In the genomic region with DNA sequence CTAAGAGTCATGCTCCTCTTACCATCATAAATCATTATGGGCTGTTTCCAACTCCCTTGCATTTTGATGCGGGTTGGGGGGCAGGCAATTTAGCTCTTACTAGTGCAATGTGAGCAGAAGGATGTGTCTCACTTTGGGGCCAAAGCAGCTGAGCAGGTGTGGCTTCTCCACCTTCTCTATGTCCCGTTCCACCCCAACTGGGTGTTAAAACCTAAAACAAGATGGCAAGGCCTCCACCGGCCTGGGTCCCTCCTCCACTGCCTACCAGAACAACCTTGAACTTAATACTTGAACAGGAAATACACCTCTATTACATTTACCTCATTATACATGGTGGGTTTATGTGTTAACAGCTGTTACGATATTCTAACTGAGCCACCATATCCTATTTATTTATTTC, we compare ENCODE assay signal across 1 cellular context.
TF ChIP-seq lines count a peak whose summit lies in the region.

No MANE protein-coding gene starts in this region.

TF ChIP-seq in HepG2, 621 proteins besides CTCF, POLR2A, EP300 and RAD21:
- TF ChIP-seq ZNF577 (CRISPR knock-in tag; IDR thresholded peaks at IDR 0.05; ENCODE audit: borderline replicate concordance, low read depth) = no peak
- no peak for TF ChIP-seq ZNF616 (CRISPR knock-in tag; IDR thresholded peaks at IDR 0.05; ENCODE audit: low read depth)
- TF ChIP-seq NAIF1 (CRISPR knock-in tag; IDR thresholded peaks at IDR 0.05; ENCODE audit: borderline replicate concordance) = no peak
- TF ChIP-seq SSRP1 (CRISPR knock-in tag; IDR thresholded peaks at IDR 0.05) = no peak
- TF ChIP-seq, protein P1, sequence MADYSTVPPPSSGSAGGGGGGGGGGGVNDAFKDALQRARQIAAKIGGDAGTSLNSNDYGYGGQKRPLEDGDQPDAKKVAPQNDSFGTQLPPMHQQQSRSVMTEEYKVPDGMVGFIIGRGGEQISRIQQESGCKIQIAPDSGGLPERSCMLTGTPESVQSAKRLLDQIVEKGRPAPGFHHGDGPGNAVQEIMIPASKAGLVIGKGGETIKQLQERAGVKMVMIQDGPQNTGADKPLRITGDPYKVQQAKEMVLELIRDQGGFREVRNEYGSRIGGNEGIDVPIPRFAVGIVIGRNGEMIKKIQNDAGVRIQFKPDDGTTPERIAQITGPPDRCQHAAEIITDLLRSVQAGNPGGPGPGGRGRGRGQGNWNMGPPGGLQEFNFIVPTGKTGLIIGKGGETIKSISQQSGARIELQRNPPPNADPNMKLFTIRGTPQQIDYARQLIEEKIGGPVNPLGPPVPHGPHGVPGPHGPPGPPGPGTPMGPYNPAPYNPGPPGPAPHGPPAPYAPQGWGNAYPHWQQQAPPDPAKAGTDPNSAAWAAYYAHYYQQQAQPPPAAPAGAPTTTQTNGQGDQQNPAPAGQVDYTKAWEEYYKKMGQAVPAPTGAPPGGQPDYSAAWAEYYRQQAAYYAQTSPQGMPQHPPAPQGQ (CRISPR knock-in tag; IDR thresholded peaks at IDR 0.05; ENCODE audit: borderline replicate concordance) = no peak
- TF ChIP-seq ZNF674 (CRISPR knock-in tag; IDR thresholded peaks at IDR 0.05; ENCODE audit: low read depth) = no peak
- TF ChIP-seq ZNF839 (CRISPR knock-in tag; IDR thresholded peaks at IDR 0.05; ENCODE audit: borderline replicate concordance) = no peak
- no peak for TF ChIP-seq ZNF143 (CRISPR knock-in tag; IDR thresholded peaks at IDR 0.05)
- 0 out of 2 replicates have a peak, but pooled peaks have one; percentile 23 for TF ChIP-seq SALL1 (CRISPR knock-in tag; IDR thresholded peaks at IDR 0.05)
- TF ChIP-seq ZNF337 (CRISPR knock-in tag; IDR thresholded peaks at IDR 0.05; ENCODE audit: borderline replicate concordance, low read depth) = no peak
- TF ChIP-seq ZNF263 (CRISPR knock-in tag; IDR thresholded peaks at IDR 0.05) = no peak
- TF ChIP-seq SP1 (IDR thresholded peaks at IDR 0.05) = no peak
- no peak for TF ChIP-seq SP1 (CRISPR knock-in tag; IDR thresholded peaks at IDR 0.05)
- peak; percentile 60 for TF ChIP-seq RBM22 (optimal IDR thresholded peaks at IDR 0.05; ENCODE audit: low read length)
- TF ChIP-seq, protein P2, sequence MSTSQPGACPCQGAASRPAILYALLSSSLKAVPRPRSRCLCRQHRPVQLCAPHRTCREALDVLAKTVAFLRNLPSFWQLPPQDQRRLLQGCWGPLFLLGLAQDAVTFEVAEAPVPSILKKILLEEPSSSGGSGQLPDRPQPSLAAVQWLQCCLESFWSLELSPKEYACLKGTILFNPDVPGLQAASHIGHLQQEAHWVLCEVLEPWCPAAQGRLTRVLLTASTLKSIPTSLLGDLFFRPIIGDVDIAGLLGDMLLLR (CRISPR knock-in tag; IDR thresholded peaks at IDR 0.05) = no peak
- no peak for TF ChIP-seq KLF16 (CRISPR knock-in tag; IDR thresholded peaks at IDR 0.05)
- no peak for TF ChIP-seq ZNF101 (CRISPR knock-in tag; IDR thresholded peaks at IDR 0.05; ENCODE audit: borderline replicate concordance, low read depth)
- TF ChIP-seq ZNF446 (CRISPR knock-in tag; IDR thresholded peaks at IDR 0.05) = no peak
- TF ChIP-seq ZFP37 (CRISPR knock-in tag; IDR thresholded peaks at IDR 0.05; ENCODE audit: borderline replicate concordance) = no peak
- 0 out of 2 replicates have a peak, but pooled peaks have one; percentile 22 for TF ChIP-seq ZMYM4 (CRISPR knock-in tag; IDR thresholded peaks at IDR 0.05)
- TF ChIP-seq, protein P3, sequence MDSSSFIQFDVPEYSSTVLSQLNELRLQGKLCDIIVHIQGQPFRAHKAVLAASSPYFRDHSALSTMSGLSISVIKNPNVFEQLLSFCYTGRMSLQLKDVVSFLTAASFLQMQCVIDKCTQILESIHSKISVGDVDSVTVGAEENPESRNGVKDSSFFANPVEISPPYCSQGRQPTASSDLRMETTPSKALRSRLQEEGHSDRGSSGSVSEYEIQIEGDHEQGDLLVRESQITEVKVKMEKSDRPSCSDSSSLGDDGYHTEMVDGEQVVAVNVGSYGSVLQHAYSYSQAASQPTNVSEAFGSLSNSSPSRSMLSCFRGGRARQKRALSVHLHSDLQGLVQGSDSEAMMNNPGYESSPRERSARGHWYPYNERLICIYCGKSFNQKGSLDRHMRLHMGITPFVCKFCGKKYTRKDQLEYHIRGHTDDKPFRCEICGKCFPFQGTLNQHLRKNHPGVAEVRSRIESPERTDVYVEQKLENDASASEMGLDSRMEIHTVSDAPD (CRISPR knock-in tag; IDR thresholded peaks at IDR 0.05) = no peak
- TF ChIP-seq, protein P4, sequence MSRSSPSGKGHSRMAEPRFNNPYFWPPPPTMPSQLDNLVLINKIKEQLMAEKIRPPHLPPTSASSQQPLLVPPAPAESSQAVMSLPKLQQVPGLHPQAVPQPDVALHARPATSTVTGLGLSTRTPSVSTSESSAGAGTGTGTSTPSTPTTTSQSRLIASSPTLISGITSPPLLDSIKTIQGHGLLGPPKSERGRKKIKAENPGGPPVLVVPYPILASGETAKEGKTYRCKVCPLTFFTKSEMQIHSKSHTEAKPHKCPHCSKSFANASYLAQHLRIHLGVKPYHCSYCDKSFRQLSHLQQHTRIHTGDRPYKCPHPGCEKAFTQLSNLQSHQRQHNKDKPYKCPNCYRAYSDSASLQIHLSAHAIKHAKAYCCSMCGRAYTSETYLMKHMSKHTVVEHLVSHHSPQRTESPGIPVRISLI (CRISPR knock-in tag; IDR thresholded peaks at IDR 0.05; ENCODE audit: borderline replicate concordance) = no peak
- TF ChIP-seq, protein P5, sequence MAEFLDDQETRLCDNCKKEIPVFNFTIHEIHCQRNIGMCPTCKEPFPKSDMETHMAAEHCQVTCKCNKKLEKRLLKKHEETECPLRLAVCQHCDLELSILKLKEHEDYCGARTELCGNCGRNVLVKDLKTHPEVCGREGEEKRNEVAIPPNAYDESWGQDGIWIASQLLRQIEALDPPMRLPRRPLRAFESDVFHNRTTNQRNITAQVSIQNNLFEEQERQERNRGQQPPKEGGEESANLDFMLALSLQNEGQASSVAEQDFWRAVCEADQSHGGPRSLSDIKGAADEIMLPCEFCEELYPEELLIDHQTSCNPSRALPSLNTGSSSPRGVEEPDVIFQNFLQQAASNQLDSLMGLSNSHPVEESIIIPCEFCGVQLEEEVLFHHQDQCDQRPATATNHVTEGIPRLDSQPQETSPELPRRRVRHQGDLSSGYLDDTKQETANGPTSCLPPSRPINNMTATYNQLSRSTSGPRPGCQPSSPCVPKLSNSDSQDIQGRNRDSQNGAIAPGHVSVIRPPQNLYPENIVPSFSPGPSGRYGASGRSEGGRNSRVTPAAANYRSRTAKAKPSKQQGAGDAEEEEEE (CRISPR knock-in tag; IDR thresholded peaks at IDR 0.05; ENCODE audit: borderline replicate concordance) = 0 out of 2 replicates have a peak, but pooled peaks have one; percentile 41
- no peak for TF ChIP-seq DR1 (CRISPR knock-in tag; IDR thresholded peaks at IDR 0.05)
- no peak for TF ChIP-seq GPN1 (CRISPR knock-in tag; IDR thresholded peaks at IDR 0.05; ENCODE audit: borderline replicate concordance)
- TF ChIP-seq ZNF3 (CRISPR knock-in tag; IDR thresholded peaks at IDR 0.05) = no peak
- no peak for TF ChIP-seq POLR2G (IDR thresholded peaks at IDR 0.05; ENCODE audit: low read depth, low read length)
- TF ChIP-seq ZNF557 (CRISPR knock-in tag; IDR thresholded peaks at IDR 0.05) = no peak
- TF ChIP-seq ZNF317 (CRISPR knock-in tag; IDR thresholded peaks at IDR 0.05) = no peak
- TF ChIP-seq, protein P6, sequence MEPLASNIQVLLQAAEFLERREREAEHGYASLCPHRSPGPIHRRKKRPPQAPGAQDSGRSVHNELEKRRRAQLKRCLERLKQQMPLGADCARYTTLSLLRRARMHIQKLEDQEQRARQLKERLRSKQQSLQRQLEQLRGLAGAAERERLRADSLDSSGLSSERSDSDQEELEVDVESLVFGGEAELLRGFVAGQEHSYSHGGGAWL (CRISPR knock-in tag; IDR thresholded peaks at IDR 0.05) = no peak
- TF ChIP-seq, protein P7, sequence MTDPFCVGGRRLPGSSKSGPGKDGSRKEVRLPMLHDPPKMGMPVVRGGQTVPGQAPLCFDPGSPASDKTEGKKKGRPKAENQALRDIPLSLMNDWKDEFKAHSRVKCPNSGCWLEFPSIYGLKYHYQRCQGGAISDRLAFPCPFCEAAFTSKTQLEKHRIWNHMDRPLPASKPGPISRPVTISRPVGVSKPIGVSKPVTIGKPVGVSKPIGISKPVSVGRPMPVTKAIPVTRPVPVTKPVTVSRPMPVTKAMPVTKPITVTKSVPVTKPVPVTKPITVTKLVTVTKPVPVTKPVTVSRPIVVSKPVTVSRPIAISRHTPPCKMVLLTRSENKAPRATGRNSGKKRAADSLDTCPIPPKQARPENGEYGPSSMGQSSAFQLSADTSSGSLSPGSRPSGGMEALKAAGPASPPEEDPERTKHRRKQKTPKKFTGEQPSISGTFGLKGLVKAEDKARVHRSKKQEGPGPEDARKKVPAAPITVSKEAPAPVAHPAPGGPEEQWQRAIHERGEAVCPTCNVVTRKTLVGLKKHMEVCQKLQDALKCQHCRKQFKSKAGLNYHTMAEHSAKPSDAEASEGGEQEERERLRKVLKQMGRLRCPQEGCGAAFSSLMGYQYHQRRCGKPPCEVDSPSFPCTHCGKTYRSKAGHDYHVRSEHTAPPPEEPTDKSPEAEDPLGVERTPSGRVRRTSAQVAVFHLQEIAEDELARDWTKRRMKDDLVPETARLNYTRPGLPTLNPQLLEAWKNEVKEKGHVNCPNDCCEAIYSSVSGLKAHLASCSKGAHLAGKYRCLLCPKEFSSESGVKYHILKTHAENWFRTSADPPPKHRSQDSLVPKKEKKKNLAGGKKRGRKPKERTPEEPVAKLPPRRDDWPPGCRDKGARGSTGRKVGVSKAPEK (CRISPR knock-in tag; IDR thresholded peaks at IDR 0.05; ENCODE audit: borderline replicate concordance) = no peak
- TF ChIP-seq, protein P8, sequence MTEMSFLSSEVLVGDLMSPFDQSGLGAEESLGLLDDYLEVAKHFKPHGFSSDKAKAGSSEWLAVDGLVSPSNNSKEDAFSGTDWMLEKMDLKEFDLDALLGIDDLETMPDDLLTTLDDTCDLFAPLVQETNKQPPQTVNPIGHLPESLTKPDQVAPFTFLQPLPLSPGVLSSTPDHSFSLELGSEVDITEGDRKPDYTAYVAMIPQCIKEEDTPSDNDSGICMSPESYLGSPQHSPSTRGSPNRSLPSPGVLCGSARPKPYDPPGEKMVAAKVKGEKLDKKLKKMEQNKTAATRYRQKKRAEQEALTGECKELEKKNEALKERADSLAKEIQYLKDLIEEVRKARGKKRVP (CRISPR knock-in tag; IDR thresholded peaks at IDR 0.05) = no peak
- TF ChIP-seq ZFP41 (CRISPR knock-in tag; IDR thresholded peaks at IDR 0.05; ENCODE audit: borderline replicate concordance) = no peak
- TF ChIP-seq ZNF441 (CRISPR knock-in tag; IDR thresholded peaks at IDR 0.05; ENCODE audit: borderline replicate concordance) = no peak
- no peak for TF ChIP-seq SNRNP70 (IDR thresholded peaks at IDR 0.05; ENCODE audit: low read depth, low read length)
- no peak for TF ChIP-seq TBL1XR1 (IDR thresholded peaks at IDR 0.05; ENCODE audit: borderline replicate concordance, low read length, partially characterized antibody)
- no peak for TF ChIP-seq RORA (CRISPR knock-in tag; IDR thresholded peaks at IDR 0.05)
- peak; percentile 66; the same call in 1 of the 2 replicates for TF ChIP-seq ZBTB38 (CRISPR knock-in tag; IDR thresholded peaks at IDR 0.05)
- no peak for TF ChIP-seq RFXAP (CRISPR knock-in tag; IDR thresholded peaks at IDR 0.05; ENCODE audit: borderline replicate concordance)
